In genomic region chr6:127345521-127345920, GRCh38 we compare ENCODE assay signal across 20 cellular contexts.
"Had no signal": no experiment of that assay in that cellular context is flagged by ENCODE, and none has a peak within 500 bp of the region (broad histone marks: within the 10 kb centered on the region; RNA-seq: fewer than 3 reads in every experiment).

No MANE protein-coding gene starts in this region.

- H3K27me3 ChIP-seq: brain microvascular endothelial cell, gastrocnemius medialis, heart right ventricle, SJSA1 had no signal

- FAIRE-seq: small intestine had no signal

- H3K4me3 Mint-ChIP-seq: activated naive CD4-positive, alpha-beta T cell treated with anti-CD3 and anti-CD28 coated beads, Interleukin-2, amount 10 ng/mL, durations not matched to agents 7 days and 5 days had no signal

- H3K9me3 ChIP-seq: gastrocnemius medialis, lower lobe of right lung had no signal

- H3K4me3 ChIP-seq: gastrocnemius medialis, heart right ventricle, lower lobe of right lung, SJSA1 had no signal

- ATAC-seq: gastrocnemius medialis, heart right ventricle, left cardiac atrium, lower lobe of right lung, right cardiac atrium had no signal

- H3K27ac ChIP-seq: brain microvascular endothelial cell, gastrocnemius medialis, heart right ventricle, lower lobe of right lung, SJSA1 had no signal

- H3K27me3 Mint-ChIP-seq: activated naive CD4-positive, alpha-beta T cell treated with anti-CD3 and anti-CD28 coated beads, Interleukin-2, amount 10 ng/mL, durations not matched to agents 7 days and 5 days; progenitor cell of endocrine pancreas; type B pancreatic cell had no signal

- DNase-seq: activated naive CD4-positive, alpha-beta T cell treated with anti-CD3 and anti-CD28 coated beads, Interleukin-2, amount 10 ng/mL, durations not matched to agents 7 days and 5 days; amniotic stem cell; brain microvascular endothelial cell; cerebellar nuclear complex; effector memory CD4-positive, alpha-beta T cell; erythroblast; gastrocnemius medialis; heart right ventricle; left cardiac atrium; lower lobe of right lung; midbrain; nucleus accumbens; right cardiac atrium; small intestine; stimulated activated CD4-positive, alpha-beta T cell treated with anti-CD3 and anti-CD28 coated beads, Interleukin-4, amount 100 ng/mL, for 4 hours; stimulated activated CD8-positive, alpha-beta memory T cell treated with anti-CD3 and anti-CD28 coated beads, Interleukin-4, amount 100 ng/mL, for 48 hours; stimulated activated naive CD4-positive, alpha-beta T cell treated with Interleukin-2 at 50 U/mL for 16 hours had no signal

- H3K36me3 ChIP-seq: brain microvascular endothelial cell, gastrocnemius medialis, heart right ventricle, lower lobe of right lung had no signal

- H3K27ac Mint-ChIP-seq: activated naive CD4-positive, alpha-beta T cell treated with anti-CD3 and anti-CD28 coated beads, Interleukin-2, amount 10 ng/mL, durations not matched to agents 7 days and 5 days; progenitor cell of endocrine pancreas; type B pancreatic cell had no signal
